Comparison of ENCODE assay signal across 1 cellular context in the genomic region with DNA sequence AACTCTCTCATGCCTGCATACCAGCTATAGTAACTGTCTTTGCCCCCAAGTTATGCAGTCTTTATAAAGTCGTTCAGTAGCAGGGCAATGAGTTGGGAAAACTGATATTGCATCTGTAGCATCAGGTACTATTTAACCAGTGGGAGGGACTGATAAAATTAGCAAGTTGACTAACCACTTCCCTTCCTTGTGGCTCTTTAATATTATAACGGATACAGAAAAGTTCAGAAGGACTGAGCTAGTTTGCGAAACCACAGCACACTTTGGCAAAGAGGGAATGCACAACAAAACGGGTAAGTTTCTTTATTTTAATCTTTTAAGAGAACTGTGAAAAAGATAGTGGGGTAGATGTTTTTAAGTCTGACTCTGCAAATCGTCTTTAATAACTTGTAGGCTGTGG.
TF ChIP-seq lines count a peak whose summit lies in the region.

No MANE protein-coding gene starts in this region.

TF ChIP-seq in GM23338, 12 proteins besides CTCF, POLR2A, EP300 and RAD21 (continued from another document):
- TF ChIP-seq ZNF462 (CRISPR knock-in tag; IDR thresholded peaks at IDR 0.05) (no peak), STAT1 (IDR thresholded peaks at IDR 0.05; ENCODE audit: unreplicated experiment) (no peak), EZH2 (IDR thresholded peaks at IDR 0.05; ENCODE audit: low read depth, unreplicated experiment) (no peak), ZNF331 (CRISPR knock-in tag; IDR thresholded peaks at IDR 0.05; ENCODE audit: low read depth) (no peak), POLR2AphosphoS5 (IDR thresholded peaks at IDR 0.05; ENCODE audit: low read depth) (no peak)
